Comparison of ENCODE assay signal across 1 cellular context in the genomic region with DNA sequence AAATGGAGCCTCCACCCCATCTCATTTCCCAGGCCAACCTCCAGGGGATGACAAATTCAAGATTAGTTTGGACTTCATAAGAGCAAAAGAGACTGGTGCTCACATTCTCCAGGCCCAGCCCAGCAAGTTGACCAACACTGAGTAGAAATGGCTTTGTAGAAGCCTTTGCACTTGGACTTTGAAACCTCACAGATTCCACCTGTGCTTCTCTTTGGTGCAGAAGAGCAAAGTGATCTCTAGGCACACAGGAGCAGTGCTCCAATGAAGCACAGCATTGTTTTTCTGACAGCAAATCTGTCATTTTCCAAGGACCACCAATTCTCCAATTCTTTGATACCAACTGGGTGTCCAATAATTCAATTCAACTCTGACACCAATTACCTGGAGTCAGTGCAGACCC.
TF ChIP-seq lines count a peak whose summit lies in the region.

No MANE protein-coding gene starts in this region.

TF ChIP-seq in HepG2, 621 proteins besides CTCF, POLR2A, EP300 and RAD21 (continued from another document):
- TF ChIP-seq YEATS2 (CRISPR knock-in tag; IDR thresholded peaks at IDR 0.05; ENCODE audit: borderline replicate concordance) (no peak), SALL2 (CRISPR knock-in tag; IDR thresholded peaks at IDR 0.05) (no peak), SRSF4 (IDR thresholded peaks at IDR 0.05; ENCODE audit: low read depth, low read length, poor library complexity, severe bottlenecking) (no peak), NFE2L2 (IDR thresholded peaks at IDR 0.05; ENCODE audit: low read length) (no peak), ZNF451 (CRISPR knock-in tag; IDR thresholded peaks at IDR 0.05) (no peak), TEAD3 (CRISPR knock-in tag; optimal IDR thresholded peaks at IDR 0.05; ENCODE audit: borderline replicate concordance) (peak; percentile 48), ZNF83 (CRISPR knock-in tag; IDR thresholded peaks at IDR 0.05; ENCODE audit: borderline replicate concordance) (no peak), FIP1L1 (IDR thresholded peaks at IDR 0.05; ENCODE audit: borderline replicate concordance, insufficient read depth, low read depth, low read length) (no peak), ZNF501 (CRISPR knock-in tag; IDR thresholded peaks at IDR 0.05) (no peak)
- TF ChIP-seq, protein P1, sequence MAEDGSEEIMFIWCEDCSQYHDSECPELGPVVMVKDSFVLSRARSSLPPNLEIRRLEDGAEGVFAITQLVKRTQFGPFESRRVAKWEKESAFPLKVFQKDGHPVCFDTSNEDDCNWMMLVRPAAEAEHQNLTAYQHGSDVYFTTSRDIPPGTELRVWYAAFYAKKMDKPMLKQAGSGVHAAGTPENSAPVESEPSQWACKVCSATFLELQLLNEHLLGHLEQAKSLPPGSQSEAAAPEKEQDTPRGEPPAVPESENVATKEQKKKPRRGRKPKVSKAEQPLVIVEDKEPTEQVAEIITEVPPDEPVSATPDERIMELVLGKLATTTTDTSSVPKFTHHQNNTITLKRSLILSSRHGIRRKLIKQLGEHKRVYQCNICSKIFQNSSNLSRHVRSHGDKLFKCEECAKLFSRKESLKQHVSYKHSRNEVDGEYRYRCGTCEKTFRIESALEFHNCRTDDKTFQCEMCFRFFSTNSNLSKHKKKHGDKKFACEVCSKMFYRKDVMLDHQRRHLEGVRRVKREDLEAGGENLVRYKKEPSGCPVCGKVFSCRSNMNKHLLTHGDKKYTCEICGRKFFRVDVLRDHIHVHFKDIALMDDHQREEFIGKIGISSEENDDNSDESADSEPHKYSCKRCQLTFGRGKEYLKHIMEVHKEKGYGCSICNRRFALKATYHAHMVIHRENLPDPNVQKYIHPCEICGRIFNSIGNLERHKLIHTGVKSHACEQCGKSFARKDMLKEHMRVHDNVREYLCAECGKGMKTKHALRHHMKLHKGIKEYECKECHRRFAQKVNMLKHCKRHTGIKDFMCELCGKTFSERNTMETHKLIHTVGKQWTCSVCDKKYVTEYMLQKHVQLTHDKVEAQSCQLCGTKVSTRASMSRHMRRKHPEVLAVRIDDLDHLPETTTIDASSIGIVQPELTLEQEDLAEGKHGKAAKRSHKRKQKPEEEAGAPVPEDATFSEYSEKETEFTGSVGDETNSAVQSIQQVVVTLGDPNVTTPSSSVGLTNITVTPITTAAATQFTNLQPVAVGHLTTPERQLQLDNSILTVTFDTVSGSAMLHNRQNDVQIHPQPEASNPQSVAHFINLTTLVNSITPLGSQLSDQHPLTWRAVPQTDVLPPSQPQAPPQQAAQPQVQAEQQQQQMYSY (CRISPR knock-in tag; IDR thresholded peaks at IDR 0.05): no peak
- TF ChIP-seq, protein P2, sequence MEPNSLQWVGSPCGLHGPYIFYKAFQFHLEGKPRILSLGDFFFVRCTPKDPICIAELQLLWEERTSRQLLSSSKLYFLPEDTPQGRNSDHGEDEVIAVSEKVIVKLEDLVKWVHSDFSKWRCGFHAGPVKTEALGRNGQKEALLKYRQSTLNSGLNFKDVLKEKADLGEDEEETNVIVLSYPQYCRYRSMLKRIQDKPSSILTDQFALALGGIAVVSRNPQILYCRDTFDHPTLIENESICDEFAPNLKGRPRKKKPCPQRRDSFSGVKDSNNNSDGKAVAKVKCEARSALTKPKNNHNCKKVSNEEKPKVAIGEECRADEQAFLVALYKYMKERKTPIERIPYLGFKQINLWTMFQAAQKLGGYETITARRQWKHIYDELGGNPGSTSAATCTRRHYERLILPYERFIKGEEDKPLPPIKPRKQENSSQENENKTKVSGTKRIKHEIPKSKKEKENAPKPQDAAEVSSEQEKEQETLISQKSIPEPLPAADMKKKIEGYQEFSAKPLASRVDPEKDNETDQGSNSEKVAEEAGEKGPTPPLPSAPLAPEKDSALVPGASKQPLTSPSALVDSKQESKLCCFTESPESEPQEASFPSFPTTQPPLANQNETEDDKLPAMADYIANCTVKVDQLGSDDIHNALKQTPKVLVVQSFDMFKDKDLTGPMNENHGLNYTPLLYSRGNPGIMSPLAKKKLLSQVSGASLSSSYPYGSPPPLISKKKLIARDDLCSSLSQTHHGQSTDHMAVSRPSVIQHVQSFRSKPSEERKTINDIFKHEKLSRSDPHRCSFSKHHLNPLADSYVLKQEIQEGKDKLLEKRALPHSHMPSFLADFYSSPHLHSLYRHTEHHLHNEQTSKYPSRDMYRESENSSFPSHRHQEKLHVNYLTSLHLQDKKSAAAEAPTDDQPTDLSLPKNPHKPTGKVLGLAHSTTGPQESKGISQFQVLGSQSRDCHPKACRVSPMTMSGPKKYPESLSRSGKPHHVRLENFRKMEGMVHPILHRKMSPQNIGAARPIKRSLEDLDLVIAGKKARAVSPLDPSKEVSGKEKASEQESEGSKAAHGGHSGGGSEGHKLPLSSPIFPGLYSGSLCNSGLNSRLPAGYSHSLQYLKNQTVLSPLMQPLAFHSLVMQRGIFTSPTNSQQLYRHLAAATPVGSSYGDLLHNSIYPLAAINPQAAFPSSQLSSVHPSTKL (CRISPR knock-in tag; IDR thresholded peaks at IDR 0.05): peak; percentile 69
- TF ChIP-seq, protein P3, sequence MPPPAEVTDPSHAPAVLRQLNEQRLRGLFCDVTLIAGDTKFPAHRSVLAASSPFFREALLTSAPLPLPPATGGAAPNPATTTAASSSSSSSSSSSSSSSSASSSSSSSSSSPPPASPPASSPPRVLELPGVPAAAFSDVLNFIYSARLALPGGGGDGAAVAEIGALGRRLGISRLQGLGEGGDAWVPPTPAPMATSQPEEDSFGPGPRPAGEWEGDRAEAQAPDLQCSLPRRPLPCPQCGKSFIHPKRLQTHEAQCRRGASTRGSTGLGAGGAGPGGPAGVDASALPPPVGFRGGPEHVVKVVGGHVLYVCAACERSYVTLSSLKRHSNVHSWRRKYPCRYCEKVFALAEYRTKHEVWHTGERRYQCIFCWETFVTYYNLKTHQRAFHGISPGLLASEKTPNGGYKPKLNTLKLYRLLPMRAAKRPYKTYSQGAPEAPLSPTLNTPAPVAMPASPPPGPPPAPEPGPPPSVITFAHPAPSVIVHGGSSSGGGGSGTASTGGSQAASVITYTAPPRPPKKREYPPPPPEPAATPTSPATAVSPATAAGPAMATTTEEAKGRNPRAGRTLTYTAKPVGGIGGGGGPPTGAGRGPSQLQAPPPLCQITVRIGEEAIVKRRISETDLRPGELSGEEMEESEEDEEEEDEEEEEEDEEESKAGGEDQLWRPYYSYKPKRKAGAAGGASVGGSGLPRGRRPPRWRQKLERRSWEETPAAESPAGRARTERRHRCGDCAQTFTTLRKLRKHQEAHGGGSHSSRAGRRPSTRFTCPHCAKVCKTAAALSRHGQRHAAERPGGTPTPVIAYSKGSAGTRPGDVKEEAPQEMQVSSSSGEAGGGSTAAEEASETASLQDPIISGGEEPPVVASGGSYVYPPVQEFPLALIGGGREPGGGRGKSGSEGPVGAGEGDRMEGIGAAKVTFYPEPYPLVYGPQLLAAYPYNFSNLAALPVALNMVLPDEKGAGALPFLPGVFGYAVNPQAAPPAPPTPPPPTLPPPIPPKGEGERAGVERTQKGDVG (CRISPR knock-in tag; IDR thresholded peaks at IDR 0.05; ENCODE audit: borderline replicate concordance): no peak
- TF ChIP-seq, protein P4, sequence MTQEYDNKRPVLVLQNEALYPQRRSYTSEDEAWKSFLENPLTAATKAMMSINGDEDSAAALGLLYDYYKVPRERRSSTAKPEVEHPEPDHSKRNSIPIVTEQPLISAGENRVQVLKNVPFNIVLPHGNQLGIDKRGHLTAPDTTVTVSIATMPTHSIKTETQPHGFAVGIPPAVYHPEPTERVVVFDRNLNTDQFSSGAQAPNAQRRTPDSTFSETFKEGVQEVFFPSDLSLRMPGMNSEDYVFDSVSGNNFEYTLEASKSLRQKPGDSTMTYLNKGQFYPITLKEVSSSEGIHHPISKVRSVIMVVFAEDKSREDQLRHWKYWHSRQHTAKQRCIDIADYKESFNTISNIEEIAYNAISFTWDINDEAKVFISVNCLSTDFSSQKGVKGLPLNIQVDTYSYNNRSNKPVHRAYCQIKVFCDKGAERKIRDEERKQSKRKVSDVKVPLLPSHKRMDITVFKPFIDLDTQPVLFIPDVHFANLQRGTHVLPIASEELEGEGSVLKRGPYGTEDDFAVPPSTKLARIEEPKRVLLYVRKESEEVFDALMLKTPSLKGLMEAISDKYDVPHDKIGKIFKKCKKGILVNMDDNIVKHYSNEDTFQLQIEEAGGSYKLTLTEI (CRISPR knock-in tag; conservative IDR thresholded peaks at IDR 0.05): no peak
- TF ChIP-seq, protein P5, sequence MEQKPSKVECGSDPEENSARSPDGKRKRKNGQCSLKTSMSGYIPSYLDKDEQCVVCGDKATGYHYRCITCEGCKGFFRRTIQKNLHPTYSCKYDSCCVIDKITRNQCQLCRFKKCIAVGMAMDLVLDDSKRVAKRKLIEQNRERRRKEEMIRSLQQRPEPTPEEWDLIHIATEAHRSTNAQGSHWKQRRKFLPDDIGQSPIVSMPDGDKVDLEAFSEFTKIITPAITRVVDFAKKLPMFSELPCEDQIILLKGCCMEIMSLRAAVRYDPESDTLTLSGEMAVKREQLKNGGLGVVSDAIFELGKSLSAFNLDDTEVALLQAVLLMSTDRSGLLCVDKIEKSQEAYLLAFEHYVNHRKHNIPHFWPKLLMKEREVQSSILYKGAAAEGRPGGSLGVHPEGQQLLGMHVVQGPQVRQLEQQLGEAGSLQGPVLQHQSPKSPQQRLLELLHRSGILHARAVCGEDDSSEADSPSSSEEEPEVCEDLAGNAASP (CRISPR knock-in tag; IDR thresholded peaks at IDR 0.05; ENCODE audit: borderline replicate concordance): 0 out of 2 replicates have a peak, but pooled peaks have one; percentile 13
